Comparison of ENCODE assay signal across 8 cellular contexts in genomic region chr14:49992901-49993335, GRCh38.
DNase-seq lines count a peak whose midpoint lies in the region; ATAC-seq and TF ChIP-seq lines count a peak whose summit lies in the region.

No MANE protein-coding gene starts in this region.

- peak; percentile 67 to 75 for DNase-seq in activated T-cell treated with anti-CD3 and anti-CD28 coated beads, Interleukin-2, amount 50 U/mL, for 48 hours
- DNase-seq in natural killer cell = no peak
- no peak for DNase-seq in putamen (ENCODE audit: low spot score)
- no peak for DNase-seq in middle frontal gyrus (ENCODE audit: extremely low spot score, low spot score)
- no peak for DNase-seq in sigmoid colon

- TF ChIP-seq CTCF in natural killer cell (IDR thresholded peaks at IDR 0.05) = no peak
- no peak for TF ChIP-seq CTCF in sigmoid colon (IDR thresholded peaks at IDR 0.05)

- no peak overlapping the region for H2AFZ ChIP-seq in ACC112 (ENCODE audit: low read length, unreplicated experiment)

- H3K36me3 ChIP-seq in ACC112 (ENCODE audit: insufficient read depth, low read length) = no peaks in the 10 kb centered on the region
- H3K36me3 ChIP-seq in sigmoid colon = no peaks in the 10 kb centered on the region

- H3K9me3 ChIP-seq in sigmoid colon = no peaks in the 10 kb centered on the region

- no peak for TF ChIP-seq EP300 in sigmoid colon (IDR thresholded peaks at IDR 0.05)

- H3K27ac ChIP-seq in ACC112 (ENCODE audit: low read depth, low read length) (peak overlapping the region; percentile 73), sigmoid colon (no peak overlapping the region)

- ATAC-seq in GM18870 (IDR thresholded peaks at IDR 0.05; ENCODE audit: unreplicated experiment) (peak; percentile 96), HG03039 (IDR thresholded peaks at IDR 0.05; ENCODE audit: unreplicated experiment) (peak; percentile 90), natural killer cell (peak in 2 of 3 donors; percentile 52 to 72)

- H3K79me2 ChIP-seq in ACC112 (ENCODE audit: control insufficient read depth, insufficient read depth, low read length, unreplicated experiment) = no peaks in the 10 kb centered on the region

- H3K36me3 Mint-ChIP-seq in natural killer cell = no peaks in the 10 kb centered on the region

- H3K27me3 ChIP-seq in ACC112 (ENCODE audit: insufficient read depth, low read length) (no peaks in the 10 kb centered on the region), sigmoid colon (no peaks in the 10 kb centered on the region)

- intact Hi-C loops in natural killer cell (cut with micrococcal nuclease) = no loop called here
- intact Hi-C loops in sigmoid colon (cut with DNase I) = no loop called here

- H3K27me3 Mint-ChIP-seq in natural killer cell (ENCODE audit: low read depth in 2 of 2) = no peaks in the 10 kb centered on the region

- WGBS in sigmoid colon, 2 donors = 78 to 80% methylated on average over 7 of the region's 7 CpGs

- peak overlapping the region; percentile 23 to 33 for H3K27ac Mint-ChIP-seq in natural killer cell

- peaks cover 6 to 10% of the 10 kb centered on the region in 2 donors for H3K4me1 Mint-ChIP-seq in natural killer cell

- no peak for TF ChIP-seq POLR2A in sigmoid colon (IDR thresholded peaks at IDR 0.05)

- no peak overlapping the region for H3K4me3 Mint-ChIP-seq in natural killer cell

- peaks cover 28% of the 10 kb centered on the region for H3K4me1 ChIP-seq in ACC112 (ENCODE audit: control insufficient read depth, insufficient read depth, low read length, unreplicated experiment)
- no peaks in the 10 kb centered on the region for H3K4me1 ChIP-seq in sigmoid colon

- H3K9me3 Mint-ChIP-seq in natural killer cell = no peaks in the 10 kb centered on the region

- no peak overlapping the region for H3K4me3 ChIP-seq in ACC112 (ENCODE audit: low read depth, low read length)
- H3K4me3 ChIP-seq in sigmoid colon = no peak overlapping the region

Comparison
In these comparisons a context has a peak if more than half of its experiments do, and no peak if none do; other contexts are left out.
1. DNase-seq: peak in activated T-cell treated with anti-CD3 and anti-CD28 coated beads, Interleukin-2, amount 50 U/mL, for 48 hours (2 of 2); none in natural killer cell (single experiment), putamen (single experiment), middle frontal gyrus (single experiment) and sigmoid colon (single experiment).
2. Peak in every context shown above with its lines, with median percentiles within 50 percentile points of each other: ATAC-seq.